ENCODE assay signal across 27 cellular contexts in the genomic region with DNA sequence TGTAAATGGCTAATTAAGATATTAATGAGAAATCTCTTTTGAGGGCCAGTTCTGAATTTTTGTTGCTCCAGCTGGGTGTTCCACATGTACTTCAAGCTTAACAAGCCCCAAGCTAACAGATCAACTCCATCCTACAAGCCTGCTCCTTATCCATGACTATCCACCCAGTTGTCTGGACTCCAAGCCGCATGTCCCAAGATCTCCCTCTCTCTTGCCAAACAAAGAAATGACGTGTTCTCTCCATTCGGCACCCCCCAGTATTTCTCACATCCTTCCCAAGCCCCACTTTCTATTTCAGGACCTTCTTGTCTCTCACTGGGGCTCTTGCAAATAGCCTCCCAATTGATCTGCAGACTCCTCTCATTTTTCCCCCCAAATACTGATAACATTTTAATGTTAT.
"Had no signal": no experiment of that assay in that cellular context is flagged by ENCODE, and none has a peak within 500 bp of the region (broad histone marks: within the 10 kb centered on the region; RNA-seq: fewer than 3 reads in every experiment).

No MANE protein-coding gene starts in this region.

- H3K9me3 Mint-ChIP-seq: natural killer cell treated with Interleukin-12 subunit alpha and Interleukin-12 subunit beta and Interleukin-15 and Interleukin-18, amount 100 ng/mL, for 72 hours; nephron progenitor cell; neural crest cell; stimulated activated naive B cell treated with anti-CD40 and anti-IgM and Interleukin-4, amounts not matched to agents 10 μg/mL and 1 μg/mL and 100 μg/mL, for 72 hours; stimulated activated naive CD8-positive, alpha-beta T cell treated with anti-CD3 and anti-CD28 coated beads, Interleukin-15, Interleukin-2, amounts not matched to agents 100 ng/mL and 50 ng/mL, for 24 hours had no signal

- ATAC-seq: natural killer cell treated with Interleukin-12 subunit alpha and Interleukin-12 subunit beta and Interleukin-15 and Interleukin-18, amount 100 ng/mL, for 72 hours; pancreas; right cardiac atrium; right lobe of liver; stimulated activated effector memory CD8-positive, alpha-beta T cell treated with anti-CD3 and anti-CD28 coated beads, Interleukin-12 subunit alpha, Interleukin-12 subunit beta, amount 100 ng/mL, for 72 hours; stimulated activated naive B cell treated with anti-CD40 and anti-IgM and Interleukin-4, amounts not matched to agents 10 μg/mL and 1 μg/mL and 100 μg/mL, for 72 hours had no signal

- H3K36me3 ChIP-seq: neutrophil, pancreas, prostate gland, right lobe of liver, sigmoid colon, stomach, thoracic aorta, thyroid gland, tibial nerve, upper lobe of left lung, vagina had no signal

- DNase-seq: nephron progenitor cell; nucleus accumbens; pancreas; retina; right cardiac atrium; sigmoid colon; small intestine; stimulated activated CD4-positive, alpha-beta T cell treated with anti-CD3 and anti-CD28 coated beads, Interleukin-15, amount 100 ng/mL, for 24 hours; stimulated activated CD4-positive, alpha-beta T cell treated with anti-CD3 and anti-CD28 coated beads, Interleukin-2, amount 100 ng/mL, for 24 hours; stimulated activated CD4-positive, alpha-beta T cell treated with anti-CD3 and anti-CD28 coated beads, Interleukin-2, amount 100 ng/mL, for 48 hours; stimulated activated CD4-positive, alpha-beta T cell treated with anti-CD3 and anti-CD28 coated beads, Interleukin-4, amount 100 ng/mL, for 24 hours; stimulated activated naive B cell treated with anti-CD40 and anti-IgM and Interleukin-4, amounts not matched to agents 10 μg/mL and 1 μg/mL and 100 μg/mL, for 72 hours; stimulated activated naive CD4-positive, alpha-beta T cell treated with Interleukin-2 at 50 U/mL for 16 hours; stomach; thyroid gland; trophoblast cell; upper lobe of left lung had no signal

- H3K27ac ChIP-seq: neutrophil, pancreas, prostate gland, right lobe of liver, sigmoid colon, stomach, thoracic aorta, thyroid gland, tibial nerve, upper lobe of left lung, vagina had no signal

- H3K4me3 ChIP-seq: pancreas, prostate gland, right lobe of liver, sigmoid colon, stomach, thoracic aorta, thyroid gland, tibial nerve, upper lobe of left lung, vagina had no signal

- H3K27me3 ChIP-seq: pancreas, right lobe of liver, sigmoid colon, stomach, thyroid gland, tibial nerve, upper lobe of left lung, vagina had no signal

- H3K4me1 ChIP-seq: prostate gland, sigmoid colon, tibial nerve, vagina had no signal

- H3K27ac Mint-ChIP-seq: natural killer cell treated with Interleukin-12 subunit alpha and Interleukin-12 subunit beta and Interleukin-15 and Interleukin-18, amount 100 ng/mL, for 72 hours; nephron progenitor cell; stimulated activated effector memory CD8-positive, alpha-beta T cell treated with anti-CD3 and anti-CD28 coated beads, Interleukin-12 subunit alpha, Interleukin-12 subunit beta, amount 100 ng/mL, for 72 hours; stimulated activated naive B cell treated with anti-CD40 and anti-IgM and Interleukin-4, amounts not matched to agents 10 μg/mL and 1 μg/mL and 100 μg/mL, for 72 hours; stimulated activated naive CD8-positive, alpha-beta T cell treated with anti-CD3 and anti-CD28 coated beads, Interleukin-15, Interleukin-2, amounts not matched to agents 100 ng/mL and 50 ng/mL, for 24 hours had no signal

- H3K9me3 ChIP-seq: neutrophil, pancreas, prostate gland, right lobe of liver, sigmoid colon, stomach, thoracic aorta, thyroid gland, tibial nerve, upper lobe of left lung, vagina had no signal

- H3K4me3 Mint-ChIP-seq: natural killer cell treated with Interleukin-12 subunit alpha and Interleukin-12 subunit beta and Interleukin-15 and Interleukin-18, amount 100 ng/mL, for 72 hours; nephron progenitor cell; neural crest cell; stimulated activated effector memory CD8-positive, alpha-beta T cell treated with anti-CD3 and anti-CD28 coated beads, Interleukin-12 subunit alpha, Interleukin-12 subunit beta, amount 100 ng/mL, for 72 hours; stimulated activated naive B cell treated with anti-CD40 and anti-IgM and Interleukin-4, amounts not matched to agents 10 μg/mL and 1 μg/mL and 100 μg/mL, for 72 hours; stimulated activated naive CD8-positive, alpha-beta T cell treated with anti-CD3 and anti-CD28 coated beads, Interleukin-15, Interleukin-2, amounts not matched to agents 100 ng/mL and 50 ng/mL, for 24 hours had no signal

- H3K36me3 Mint-ChIP-seq: natural killer cell treated with Interleukin-12 subunit alpha and Interleukin-12 subunit beta and Interleukin-15 and Interleukin-18, amount 100 ng/mL, for 72 hours; stimulated activated effector memory CD8-positive, alpha-beta T cell treated with anti-CD3 and anti-CD28 coated beads, Interleukin-12 subunit alpha, Interleukin-12 subunit beta, amount 100 ng/mL, for 72 hours; stimulated activated naive B cell treated with anti-CD40 and anti-IgM and Interleukin-4, amounts not matched to agents 10 μg/mL and 1 μg/mL and 100 μg/mL, for 72 hours had no signal

- H3K4me1 Mint-ChIP-seq: nephron progenitor cell; neural crest cell; stimulated activated effector memory CD8-positive, alpha-beta T cell treated with anti-CD3 and anti-CD28 coated beads, Interleukin-12 subunit alpha, Interleukin-12 subunit beta, amount 100 ng/mL, for 72 hours; stimulated activated naive B cell treated with anti-CD40 and anti-IgM and Interleukin-4, amounts not matched to agents 10 μg/mL and 1 μg/mL and 100 μg/mL, for 72 hours had no signal
